Comparison of ENCODE assay signal across 2 cellular contexts in the genomic region with DNA sequence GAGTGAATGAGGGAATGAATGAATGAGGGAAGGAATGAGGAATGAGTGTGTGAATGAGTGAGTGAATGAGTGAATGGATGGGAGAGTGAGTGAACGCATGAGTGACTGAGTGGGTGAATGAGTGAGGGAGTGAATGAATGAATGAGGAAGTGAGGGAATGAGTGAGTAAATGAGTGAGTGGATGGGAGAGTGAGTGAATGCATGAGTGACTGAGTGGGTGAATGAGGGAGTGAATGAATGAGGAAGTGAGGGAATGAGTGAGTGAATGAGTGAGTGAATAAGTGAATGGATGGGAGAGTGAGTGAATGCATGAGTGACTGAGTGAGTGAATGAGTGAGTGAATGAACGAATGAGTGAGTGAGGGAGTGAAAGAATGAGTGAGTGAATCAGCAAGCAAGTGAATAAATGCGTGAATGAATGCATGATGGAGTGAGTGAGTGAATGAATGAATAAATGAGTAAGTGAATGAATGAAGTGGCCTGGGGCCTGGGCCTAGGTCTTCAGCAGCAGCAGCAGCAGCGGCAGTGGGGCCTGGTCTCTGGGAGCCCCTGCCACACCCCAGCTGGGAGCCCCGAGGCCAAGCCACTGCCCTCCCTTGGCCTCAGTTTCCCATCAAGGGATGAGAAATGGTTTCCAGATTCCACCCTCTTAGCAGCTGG.
TF ChIP-seq lines count a peak whose summit lies in the region.

No MANE protein-coding gene starts in this region.

TF ChIP-seq in HepG2, 621 proteins besides CTCF, POLR2A, EP300 and RAD21:
- TF ChIP-seq RAD51 (IDR thresholded peaks at IDR 0.05; ENCODE audit: borderline replicate concordance) (0 out of 2 replicates have a peak, but pooled peaks have one; percentile 22), ZNF746 (CRISPR knock-in tag; IDR thresholded peaks at IDR 0.05) (no peak), NCOA1 (CRISPR knock-in tag; IDR thresholded peaks at IDR 0.05) (no peak), ARNT (IDR thresholded peaks at IDR 0.05) (0 out of 2 replicates have a peak, but pooled peaks have one; percentile 47), NBN (conservative IDR thresholded peaks at IDR 0.05) (0 out of 2 replicates have a peak, but pooled peaks have one; percentile 81), ZNF225 (CRISPR knock-in tag; IDR thresholded peaks at IDR 0.05) (no peak), NONO (IDR thresholded peaks at IDR 0.05) (0 out of 2 replicates have a peak, but pooled peaks have one; percentile 50), NONO (CRISPR knock-in tag; conservative IDR thresholded peaks at IDR 0.05) (no peak), ATF7 (IDR thresholded peaks at IDR 0.05) (0 out of 2 replicates have a peak, but pooled peaks have one; percentile 20), ATF7 (CRISPR knock-in tag; IDR thresholded peaks at IDR 0.05) (no peak), SOX6 (IDR thresholded peaks at IDR 0.05) (peak; percentile 88; the same call in 1 of the 2 replicates), SOX6 (CRISPR knock-in tag; IDR thresholded peaks at IDR 0.05) (no peak), PLRG1 (conservative IDR thresholded peaks at IDR 0.05) (0 out of 2 replicates have a peak, but pooled peaks have one; percentile 30), ZNF451 (CRISPR knock-in tag; IDR thresholded peaks at IDR 0.05) (no peak), ZNF282 (IDR thresholded peaks at IDR 0.05; ENCODE audit: partially characterized antibody) (peak; percentile 95)
- TF ChIP-seq, protein P1, sequence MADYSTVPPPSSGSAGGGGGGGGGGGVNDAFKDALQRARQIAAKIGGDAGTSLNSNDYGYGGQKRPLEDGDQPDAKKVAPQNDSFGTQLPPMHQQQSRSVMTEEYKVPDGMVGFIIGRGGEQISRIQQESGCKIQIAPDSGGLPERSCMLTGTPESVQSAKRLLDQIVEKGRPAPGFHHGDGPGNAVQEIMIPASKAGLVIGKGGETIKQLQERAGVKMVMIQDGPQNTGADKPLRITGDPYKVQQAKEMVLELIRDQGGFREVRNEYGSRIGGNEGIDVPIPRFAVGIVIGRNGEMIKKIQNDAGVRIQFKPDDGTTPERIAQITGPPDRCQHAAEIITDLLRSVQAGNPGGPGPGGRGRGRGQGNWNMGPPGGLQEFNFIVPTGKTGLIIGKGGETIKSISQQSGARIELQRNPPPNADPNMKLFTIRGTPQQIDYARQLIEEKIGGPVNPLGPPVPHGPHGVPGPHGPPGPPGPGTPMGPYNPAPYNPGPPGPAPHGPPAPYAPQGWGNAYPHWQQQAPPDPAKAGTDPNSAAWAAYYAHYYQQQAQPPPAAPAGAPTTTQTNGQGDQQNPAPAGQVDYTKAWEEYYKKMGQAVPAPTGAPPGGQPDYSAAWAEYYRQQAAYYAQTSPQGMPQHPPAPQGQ (CRISPR knock-in tag; IDR thresholded peaks at IDR 0.05; ENCODE audit: borderline replicate concordance): no peak

TF ChIP-seq in K562, 482 proteins besides CTCF, POLR2A, EP300 and RAD21:
- TF ChIP-seq U2AF1 (optimal IDR thresholded peaks at IDR 0.05; ENCODE audit: low read depth, low read length): no peak
- no peak for TF ChIP-seq TGIF2 (CRISPR knock-in tag; IDR thresholded peaks at IDR 0.05)
- no peak for TF ChIP-seq ZNF717 (CRISPR knock-in tag; IDR thresholded peaks at IDR 0.05)
- no peak for TF ChIP-seq ZNF121 (CRISPR knock-in tag; conservative IDR thresholded peaks at IDR 0.05)
- TF ChIP-seq BRCA1 (IDR thresholded peaks at IDR 0.05): no peak
- TF ChIP-seq BRCA1 (CRISPR knock-in tag; IDR thresholded peaks at IDR 0.05): no peak
- TF ChIP-seq MYBL2 (IDR thresholded peaks at IDR 0.05; ENCODE audit: low read depth): 0 out of 2 replicates have a peak, but pooled peaks have one; percentile 10
- no peak for TF ChIP-seq MYBL2 (CRISPR knock-in tag; IDR thresholded peaks at IDR 0.05; ENCODE audit: borderline replicate concordance)
- TF ChIP-seq ZNF24 (IDR thresholded peaks at IDR 0.05): peak; percentile 79
- no peak for TF ChIP-seq ZNF282 (CRISPR knock-in tag; IDR thresholded peaks at IDR 0.05)
- TF ChIP-seq MTA1 (IDR thresholded peaks at IDR 0.05; ENCODE audit: borderline replicate concordance): no peak
- no peak for TF ChIP-seq BDP1 (IDR thresholded peaks at IDR 0.05; ENCODE audit: insufficient read depth, insufficient read length)
- no peak for TF ChIP-seq NELFE (IDR thresholded peaks at IDR 0.05; ENCODE audit: insufficient read depth, insufficient read length)
- TF ChIP-seq RBFOX2 (IDR thresholded peaks at IDR 0.05; ENCODE audit: low read depth, low read length): no peak
